15 cellular contexts compared by ENCODE assay signal in genomic region chr1:154742586-154742985, GRCh38.
"Had no signal": no experiment of that assay in that cellular context is flagged by ENCODE, and none has a peak within 500 bp of the region (broad histone marks: within the 10 kb centered on the region; RNA-seq: fewer than 3 reads in every experiment).

No MANE protein-coding gene starts in this region.

- H3K27ac Mint-ChIP-seq: activated T-helper 1 cell treated with anti-CD3 and anti-CD28 coated beads, Interleukin-12 subunit alpha, Interleukin-12 subunit beta, Interleukin-2, Interleukin-4 antibody, amounts not matched to agents 30 ng/mL and 10 ng/mL and 1 ng/mL, durations not matched to agents 14 hours and 24 hours and 36 hours had no signal

- H3K9me3 ChIP-seq: ascending aorta, neutrophil, uterus had no signal

- DNase-seq: activated CD4-positive, alpha-beta T cell treated with anti-CD3 and anti-CD28 coated beads, Interleukin-2, amount 50 U/mL, for 1 hour; activated CD8-positive, alpha-beta memory T cell treated with anti-CD3 and anti-CD28 coated beads for 24 hours; erythroblast; stimulated activated CD4-positive, alpha-beta T cell treated with anti-CD3 and anti-CD28 coated beads, Interleukin-15, amount 100 ng/mL, for 24 hours; stimulated activated CD4-positive, alpha-beta T cell treated with anti-CD3 and anti-CD28 coated beads, Interleukin-4, amount 100 ng/mL, for 1 hour; stimulated activated naive CD4-positive, alpha-beta T cell; SW 1271 had no signal

- H3K27ac ChIP-seq: ascending aorta, neutrophil, parathyroid adenoma, tibial nerve had no signal

- H3K79me2 ChIP-seq: parathyroid adenoma had no signal

- H3K36me3 ChIP-seq: ascending aorta, gastroesophageal sphincter, neutrophil, tibial nerve, uterus had no signal

- H3K9ac ChIP-seq: parathyroid adenoma had no signal

- H3K4me3 ChIP-seq: ascending aorta, gastroesophageal sphincter, skin epidermis, tibial nerve, uterus had no signal

- H2AFZ ChIP-seq: parathyroid adenoma had no signal

- H3K4me3 Mint-ChIP-seq: activated T-helper 1 cell treated with anti-CD3 and anti-CD28 coated beads, Interleukin-12 subunit alpha, Interleukin-12 subunit beta, Interleukin-2, Interleukin-4 antibody, amounts not matched to agents 30 ng/mL and 10 ng/mL and 1 ng/mL, durations not matched to agents 14 hours and 24 hours and 36 hours had no signal

- H3K27me3 ChIP-seq: ascending aorta, uterus had no signal

- H3K4me1 ChIP-seq: ascending aorta, parathyroid adenoma, tibial nerve had no signal
